Comparison of ENCODE assay signal across 1 cellular context in genomic region chr16:53775821-53776431, GRCh38.
TF ChIP-seq lines count a peak whose summit lies in the region.

No MANE protein-coding gene starts in this region.

TF ChIP-seq in HepG2, 621 proteins besides CTCF, POLR2A, EP300 and RAD21 (continued from another document and continues in another):
- no peak for TF ChIP-seq MYNN (CRISPR knock-in tag; IDR thresholded peaks at IDR 0.05; ENCODE audit: low read depth)
- no peak for TF ChIP-seq YY1 (IDR thresholded peaks at IDR 0.05; ENCODE audit: insufficient read depth, insufficient replicate concordance, low read depth, low read length)
- TF ChIP-seq ZNF431 (CRISPR knock-in tag; IDR thresholded peaks at IDR 0.05; ENCODE audit: borderline replicate concordance, low read depth) = no peak
- 0 out of 4 replicates have a peak, but pooled peaks of 1 of the 2 experiments have one; percentile 5 for TF ChIP-seq MAFK (conservative IDR thresholded peaks at IDR 0.05 in 1 of 2, IDR thresholded peaks at IDR 0.05 in 1 of 2; ENCODE audit: low read length in 2 of 2)
- TF ChIP-seq SMAD3 (CRISPR knock-in tag; IDR thresholded peaks at IDR 0.05) = peak; percentile 44; the same call in 1 of the 2 replicates
- no peak for TF ChIP-seq GTF2F1 (IDR thresholded peaks at IDR 0.05; ENCODE audit: low read length)
- TF ChIP-seq NCOA2 (CRISPR knock-in tag; IDR thresholded peaks at IDR 0.05) = peak; percentile 55
- no peak for TF ChIP-seq HNF4G (IDR thresholded peaks at IDR 0.05; ENCODE audit: borderline replicate concordance, low read depth, low read length)
- TF ChIP-seq HNF4G (CRISPR knock-in tag; IDR thresholded peaks at IDR 0.05; ENCODE audit: borderline replicate concordance, low read depth) = no peak
- no peak for TF ChIP-seq SOX13 (IDR thresholded peaks at IDR 0.05)
- peak in 1 of 2 experiments; percentile 68; a peak in 2 of 4 replicates for TF ChIP-seq SOX13 (CRISPR knock-in tag; conservative IDR thresholded peaks at IDR 0.05 in 1 of 2, IDR thresholded peaks at IDR 0.05 in 1 of 2)
- peak; percentile 71 for TF ChIP-seq ZBTB25 (CRISPR knock-in tag; IDR thresholded peaks at IDR 0.05)
- no peak for TF ChIP-seq ZSCAN25 (CRISPR knock-in tag; IDR thresholded peaks at IDR 0.05)
- TF ChIP-seq SKIL (CRISPR knock-in tag; IDR thresholded peaks at IDR 0.05; ENCODE audit: borderline replicate concordance) = no peak
- TF ChIP-seq ZNF781 (CRISPR knock-in tag; IDR thresholded peaks at IDR 0.05; ENCODE audit: borderline replicate concordance, not compliant biosample characterization) = no peak
- TF ChIP-seq KDM3A (CRISPR knock-in tag; IDR thresholded peaks at IDR 0.05; ENCODE audit: low read depth) = 0 out of 2 replicates have a peak, but pooled peaks have one; percentile 33
- peak; percentile 41; the same call in 1 of the 2 replicates for TF ChIP-seq ZKSCAN8 (CRISPR knock-in tag; IDR thresholded peaks at IDR 0.05; ENCODE audit: borderline replicate concordance)
- TF ChIP-seq AFF4 (CRISPR knock-in tag; IDR thresholded peaks at IDR 0.05) = no peak
- TF ChIP-seq, protein P1, sequence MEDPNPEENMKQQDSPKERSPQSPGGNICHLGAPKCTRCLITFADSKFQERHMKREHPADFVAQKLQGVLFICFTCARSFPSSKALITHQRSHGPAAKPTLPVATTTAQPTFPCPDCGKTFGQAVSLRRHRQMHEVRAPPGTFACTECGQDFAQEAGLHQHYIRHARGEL (CRISPR knock-in tag; IDR thresholded peaks at IDR 0.05) = no peak
- no peak for TF ChIP-seq ZNF598 (CRISPR knock-in tag; IDR thresholded peaks at IDR 0.05; ENCODE audit: borderline replicate concordance)
- no peak for TF ChIP-seq NFE2L2 (IDR thresholded peaks at IDR 0.05; ENCODE audit: low read length)
- no peak for TF ChIP-seq DPF2 (CRISPR knock-in tag; IDR thresholded peaks at IDR 0.05; ENCODE audit: borderline replicate concordance, low read depth)
- TF ChIP-seq ZNF773 (CRISPR knock-in tag; IDR thresholded peaks at IDR 0.05; ENCODE audit: borderline replicate concordance) = no peak
- TF ChIP-seq ATAD3A (CRISPR knock-in tag; IDR thresholded peaks at IDR 0.05) = no peak
- TF ChIP-seq, protein P2, sequence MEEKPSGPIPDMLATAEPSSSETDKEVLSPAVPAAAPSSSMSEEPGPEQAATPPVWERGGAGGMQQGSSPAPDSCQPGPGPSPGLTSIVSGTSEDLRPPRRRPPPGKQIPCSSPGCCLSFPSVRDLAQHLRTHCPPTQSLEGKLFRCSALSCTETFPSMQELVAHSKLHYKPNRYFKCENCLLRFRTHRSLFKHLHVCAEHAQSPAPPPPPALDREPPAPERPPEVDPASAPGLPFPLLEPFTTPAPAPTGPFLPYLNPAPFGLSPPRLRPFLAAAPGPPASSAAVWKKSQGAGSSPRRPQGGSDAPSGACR (CRISPR knock-in tag; IDR thresholded peaks at IDR 0.05) = no peak
- TF ChIP-seq ARID3A (IDR thresholded peaks at IDR 0.05; ENCODE audit: low read depth, low read length) = peak; percentile 16; the same call in 1 of the 2 replicates
- no peak; the same call in 1 of the 2 replicates for TF ChIP-seq NR2F6 (IDR thresholded peaks at IDR 0.05)
- peak; percentile 42; the same call in 1 of the 2 replicates for TF ChIP-seq NR2F6 (CRISPR knock-in tag; IDR thresholded peaks at IDR 0.05)
- no peak for TF ChIP-seq MED13 (CRISPR knock-in tag; IDR thresholded peaks at IDR 0.05)
- TF ChIP-seq U2AF1 (optimal IDR thresholded peaks at IDR 0.05; ENCODE audit: low read depth, low read length) = no peak
- TF ChIP-seq HCFC1 (IDR thresholded peaks at IDR 0.05; ENCODE audit: low read depth, low read length) = no peak
- peak; percentile 43; the same call in 1 of the 2 replicates for TF ChIP-seq KAT8 (CRISPR knock-in tag; IDR thresholded peaks at IDR 0.05)
- no peak for TF ChIP-seq CSRNP2 (CRISPR knock-in tag; conservative IDR thresholded peaks at IDR 0.05; ENCODE audit: low read depth)
- no peak for TF ChIP-seq FOXP1 (IDR thresholded peaks at IDR 0.05)
- peak; percentile 49 for TF ChIP-seq FOXP1 (CRISPR knock-in tag; IDR thresholded peaks at IDR 0.05)
- TF ChIP-seq ZNF552 (CRISPR knock-in tag; IDR thresholded peaks at IDR 0.05; ENCODE audit: borderline replicate concordance) = no peak
- TF ChIP-seq HDAC2 (CRISPR knock-in tag; IDR thresholded peaks at IDR 0.05) = peak; percentile 80; the same call in 1 of the 2 replicates
- TF ChIP-seq ZNF644 (CRISPR knock-in tag; IDR thresholded peaks at IDR 0.05; ENCODE audit: low read depth) = peak; percentile 83
- no peak for TF ChIP-seq ZNF33B (CRISPR knock-in tag; IDR thresholded peaks at IDR 0.05)
- TF ChIP-seq KLF13 (CRISPR knock-in tag; IDR thresholded peaks at IDR 0.05) = no peak
- TF ChIP-seq ZNF660 (CRISPR knock-in tag; IDR thresholded peaks at IDR 0.05; ENCODE audit: borderline replicate concordance, low read depth) = no peak
- TF ChIP-seq CBFB (CRISPR knock-in tag; IDR thresholded peaks at IDR 0.05) = peak; percentile 88
- TF ChIP-seq, protein P3, sequence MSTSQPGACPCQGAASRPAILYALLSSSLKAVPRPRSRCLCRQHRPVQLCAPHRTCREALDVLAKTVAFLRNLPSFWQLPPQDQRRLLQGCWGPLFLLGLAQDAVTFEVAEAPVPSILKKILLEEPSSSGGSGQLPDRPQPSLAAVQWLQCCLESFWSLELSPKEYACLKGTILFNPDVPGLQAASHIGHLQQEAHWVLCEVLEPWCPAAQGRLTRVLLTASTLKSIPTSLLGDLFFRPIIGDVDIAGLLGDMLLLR (CRISPR knock-in tag; IDR thresholded peaks at IDR 0.05) = no peak
- no peak for TF ChIP-seq ZNF124 (CRISPR knock-in tag; IDR thresholded peaks at IDR 0.05)
- no peak for TF ChIP-seq AGO2 (optimal IDR thresholded peaks at IDR 0.05; ENCODE audit: low read depth, low read length)
- TF ChIP-seq ATF2 (CRISPR knock-in tag; IDR thresholded peaks at IDR 0.05) = 0 out of 2 replicates have a peak, but pooled peaks have one; percentile 32
- TF ChIP-seq, protein P4, sequence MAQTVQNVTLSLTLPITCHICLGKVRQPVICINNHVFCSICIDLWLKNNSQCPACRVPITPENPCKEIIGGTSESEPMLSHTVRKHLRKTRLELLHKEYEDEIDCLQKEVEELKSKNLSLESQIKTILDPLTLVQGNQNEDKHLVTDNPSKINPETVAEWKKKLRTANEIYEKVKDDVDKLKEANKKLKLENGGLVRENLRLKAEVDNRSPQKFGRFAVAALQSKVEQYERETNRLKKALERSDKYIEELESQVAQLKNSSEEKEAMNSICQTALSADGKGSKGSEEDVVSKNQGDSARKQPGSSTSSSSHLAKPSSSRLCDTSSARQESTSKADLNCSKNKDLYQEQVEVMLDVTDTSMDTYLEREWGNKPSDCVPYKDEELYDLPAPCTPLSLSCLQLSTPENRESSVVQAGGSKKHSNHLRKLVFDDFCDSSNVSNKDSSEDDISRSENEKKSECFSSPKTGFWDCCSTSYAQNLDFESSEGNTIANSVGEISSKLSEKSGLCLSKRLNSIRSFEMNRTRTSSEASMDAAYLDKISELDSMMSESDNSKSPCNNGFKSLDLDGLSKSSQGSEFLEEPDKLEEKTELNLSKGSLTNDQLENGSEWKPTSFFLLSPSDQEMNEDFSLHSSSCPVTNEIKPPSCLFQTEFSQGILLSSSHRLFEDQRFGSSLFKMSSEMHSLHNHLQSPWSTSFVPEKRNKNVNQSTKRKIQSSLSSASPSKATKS (CRISPR knock-in tag; IDR thresholded peaks at IDR 0.05) = no peak
- TF ChIP-seq FOXA1 (IDR thresholded peaks at IDR 0.05) = 0 out of 2 replicates have a peak, but pooled peaks have one; percentile 36
- no peak for TF ChIP-seq FOXA1 (CRISPR knock-in tag; IDR thresholded peaks at IDR 0.05)
- no peak for TF ChIP-seq SKI (IDR thresholded peaks at IDR 0.05; ENCODE audit: partially characterized antibody)
- peak; percentile 42; the same call in 1 of the 2 replicates for TF ChIP-seq TARDBP (CRISPR knock-in tag; IDR thresholded peaks at IDR 0.05)
